In genomic region chr4:55330241-55330640, GRCh38 we compare ENCODE assay signal across 15 cellular contexts. TPM values are rescaled to one million over a fixed set of nuclear protein-coding genes. Genes with fewer than 3 reads are reported as not detected.
A peak's percentile ranks its signal among the peaks of the same experiment; 100 is the strongest.
DNase-seq lines count a peak whose midpoint lies in the region; ATAC-seq and TF ChIP-seq lines count a peak whose summit lies in the region.
"Had no signal": no experiment of that assay in that cellular context is flagged by ENCODE, and none has a peak within 500 bp of the region (broad histone marks: within the 10 kb centered on the region; RNA-seq: fewer than 3 reads in every experiment).

No MANE protein-coding gene starts in this region.

- WGBS in esophagus squamous epithelium, 2 donors = 50 to 62% methylated on average over 4 of the region's 4 CpGs

- no peak for TF ChIP-seq POLR2A in esophagus squamous epithelium (IDR thresholded peaks at IDR 0.05)

- no peak for ATAC-seq in HG02588 (IDR thresholded peaks at IDR 0.05; ENCODE audit: unreplicated experiment)
- ATAC-seq in stimulated activated naive CD8-positive, alpha-beta T cell treated with anti-CD3 and anti-CD28 coated beads, Interleukin-15, Interleukin-2, amounts not matched to agents 100 U/mL and 50 U/mL, for 24 hours = no peak
- ATAC-seq: T-helper 17 cell had no signal

- H3K4me3 ChIP-seq in BLaER1 treated with 17β-estradiol and CSF1 and Interleukin-3, amounts not matched to agents 10 nM and 100 nM = peak overlapping the region in 2 of 10 experiments; percentile 7 to 24; a peak in 3 of 20 replicates
- no peak overlapping the region for H3K4me3 ChIP-seq in esophagus squamous epithelium
- H3K4me3 ChIP-seq: sigmoid colon had no signal

- no peak for TF ChIP-seq CTCF in esophagus squamous epithelium (IDR thresholded peaks at IDR 0.05)

- DNase-seq in KBM-7 = peak; percentile 39
- peak; percentile 6 for DNase-seq in SIG-M5 (lab: John Stamatoyannopoulos, UW)
- DNase-seq in esophagus squamous epithelium (lab: John Stamatoyannopoulos, UW) = no peak
- no peak for DNase-seq in HuH-7 (ENCODE audit: low spot score)
- DNase-seq in NCI-H1694 (lab: John Stamatoyannopoulos, UW) = no peak
- no peak for DNase-seq in stimulated activated naive CD8-positive, alpha-beta T cell treated with anti-CD3 and anti-CD28 coated beads, Interleukin-15, Interleukin-2, amounts not matched to agents 100 U/mL and 50 U/mL, for 24 hours
- DNase-seq: activated CD8-positive, alpha-beta memory T cell treated with anti-CD3 and anti-CD28 coated beads for 24 hours; activated naive CD8-positive, alpha-beta T cell treated with anti-CD3 and anti-CD28 coated beads, Interleukin-2, amount 10 ng/mL, durations not matched to agents 7 days and 5 days; COR-L47; NCI-H1105 treated with DMSO at 0.1 percent for 48 hours; NCI-H774; sigmoid colon; T-helper 17 cell had no signal

- H3K4me2 ChIP-seq in BLaER1 treated with 17β-estradiol and CSF1 and Interleukin-3, amounts not matched to agents 10 nM and 100 nM = peak overlapping the region in 6 of 11 experiments; percentile 0 to 63 (median 42); a peak in 10 of 22 replicates

- peak overlapping the region in 7 of 11 experiments; percentile 11 to 59 (median 35); a peak in 9 of 22 replicates for H3K9ac ChIP-seq in BLaER1 treated with 17β-estradiol and CSF1 and Interleukin-3, amounts not matched to agents 10 nM and 100 nM

- H3K4me1 ChIP-seq in BLaER1 treated with 17β-estradiol and CSF1 and Interleukin-3, amounts not matched to agents 10 nM and 100 nM = peaks cover 0 to 19% (median 7%) of the 10 kb centered on the region in 10 experiments; a peak in 13 of 20 replicates
- H3K4me1 ChIP-seq in esophagus squamous epithelium = peaks cover 0 to 6% (median 0%) of the 10 kb centered on the region in 3 donors
- H3K4me1 ChIP-seq: sigmoid colon had no signal

- no peaks in the 10 kb centered on the region for H3K27me3 ChIP-seq in BLaER1 treated with 17β-estradiol and CSF1 and Interleukin-3, amounts not matched to agents 10 nM and 100 nM
- H3K27me3 ChIP-seq in esophagus squamous epithelium = no peaks in the 10 kb centered on the region
- H3K27me3 ChIP-seq: sigmoid colon had no signal

- H3K27ac ChIP-seq in BLaER1 treated with 17β-estradiol and CSF1 and Interleukin-3, amounts not matched to agents 10 nM and 100 nM = peak overlapping the region; percentile 41 to 82 (median 74); a peak in 21 of 22 replicates
- peak overlapping the region; percentile 33 to 60 (median 46) for H3K27ac ChIP-seq in esophagus squamous epithelium
- H3K27ac ChIP-seq: sigmoid colon had no signal

- intact Hi-C loops in esophagus squamous epithelium (cut with DNase I) = no loop called here

- peaks cover 0 to 29% (median 24%) of the 10 kb centered on the region in 11 experiments; a peak in 19 of 22 replicates for H3K9me3 ChIP-seq in BLaER1 treated with 17β-estradiol and CSF1 and Interleukin-3, amounts not matched to agents 10 nM and 100 nM (replicated peaks in 1 of 11)
- no peaks in the 10 kb centered on the region for H3K9me3 ChIP-seq in esophagus squamous epithelium
- H3K9me3 ChIP-seq: sigmoid colon had no signal

- no peaks in the 10 kb centered on the region for H4K20me1 ChIP-seq in BLaER1 treated with 17β-estradiol and CSF1 and Interleukin-3, amounts not matched to agents 10 nM and 100 nM

- in situ Hi-C loops in KBM-7 (cut with MboI; ENCODE audit: low pct_unique_long_range_greater_than_20kb, low sequenced_read_pairs) = no loop called here

- H3K36me3 ChIP-seq in BLaER1 treated with 17β-estradiol and CSF1 and Interleukin-3, amounts not matched to agents 10 nM and 100 nM = no peaks in the 10 kb centered on the region
- no peaks in the 10 kb centered on the region for H3K36me3 ChIP-seq in esophagus squamous epithelium
- H3K36me3 ChIP-seq: sigmoid colon had no signal

RNA-seq across cellular contexts. Expression of gene SRD5A3, which starts 15.8 kb away (rescaled TPM):
- 10 to 100 TPM in 3 of 4 donors, 1 to 10 TPM in 1; 9.9 to 28.1 (median 18.4) TPM for total RNA-seq in esophagus squamous epithelium

Comparison
In these comparisons a context has a peak if more than half of its experiments do, and no peak if none do; other contexts are left out.
1. DNase-seq: peak in KBM-7 (single experiment) and SIG-M5 (single experiment); none in esophagus squamous epithelium (single experiment), HuH-7 (single experiment), NCI-H1694 (single experiment) and stimulated activated naive CD8-positive, alpha-beta T cell treated with anti-CD3 and anti-CD28 coated beads, Interleukin-15, Interleukin-2, amounts not matched to agents 100 U/mL and 50 U/mL, for 24 hours (single experiment).